25 cellular contexts compared by ENCODE assay signal in the genomic region with DNA sequence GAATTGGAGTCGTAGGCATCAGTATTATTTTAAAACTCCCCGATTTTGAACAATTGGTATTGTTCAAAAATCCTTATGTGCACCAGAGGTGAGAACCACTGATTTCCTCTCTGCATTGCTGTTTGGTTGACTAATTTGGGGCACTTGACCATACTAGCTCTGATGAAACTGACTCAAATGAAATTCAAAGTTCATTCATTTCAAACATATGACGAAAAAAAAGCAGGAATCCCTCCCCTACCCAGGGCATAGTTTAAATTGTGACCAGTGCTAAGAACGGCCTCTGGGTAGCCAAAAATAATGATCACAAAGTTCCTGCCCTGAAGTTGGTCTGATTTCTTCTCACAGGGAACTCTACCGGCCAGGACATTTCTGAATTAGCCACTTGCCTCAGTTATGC.
"Had no signal": no experiment of that assay in that cellular context is flagged by ENCODE, and none has a peak within 500 bp of the region (broad histone marks: within the 10 kb centered on the region; RNA-seq: fewer than 3 reads in every experiment).

No MANE protein-coding gene starts in this region.

- H3K4me2 ChIP-seq: smooth muscle cell had no signal

- H3K4me3 Mint-ChIP-seq: neural crest cell, type B pancreatic cell had no signal

- H3K36me3 ChIP-seq: left ventricle myocardium inferior, lower lobe of right lung, stomach, tibial artery had no signal

- DNase-seq: dorsolateral prefrontal cortex; effector CD4-positive, alpha-beta T cell; left cardiac atrium; left ventricle myocardium inferior; lower lobe of right lung; naive thymus-derived CD8-positive, alpha-beta T cell; stimulated activated CD4-positive, alpha-beta T cell treated with anti-CD3 and anti-CD28 coated beads, Interleukin-12 subunit alpha, Interleukin-12 subunit beta, amount 100 ng/mL, for 4 hours; stimulated activated CD4-positive, alpha-beta T cell treated with anti-CD3 and anti-CD28 coated beads, Interleukin-1b, Interleukin-23, amount 100 ng/mL, for 48 hours; stimulated activated CD4-positive, alpha-beta T cell treated with anti-CD3 and anti-CD28 coated beads, Interleukin-4, amount 100 ng/mL, for 1 hour; stimulated activated CD8-positive, alpha-beta memory T cell treated with anti-CD3 and anti-CD28 coated beads, Interleukin-4, amount 100 ng/mL, for 48 hours; stimulated activated naive CD4-positive, alpha-beta T cell treated with Interleukin-2 at 50 U/mL for 16 hours; stomach; substantia nigra; testis; tibial artery had no signal

- H3K79me2 ChIP-seq: parathyroid adenoma had no signal

- H3K9me3 Mint-ChIP-seq: naive thymus-derived CD8-positive, alpha-beta T cell; type B pancreatic cell had no signal

- H3K4me1 ChIP-seq: left ventricle myocardium inferior, parathyroid adenoma, testis had no signal

- H3K9ac ChIP-seq: parathyroid adenoma had no signal

- H3K9me3 ChIP-seq: left ventricle myocardium inferior, lower lobe of right lung, stomach, testis, tibial artery had no signal

- H3K27ac ChIP-seq: dorsolateral prefrontal cortex, left ventricle myocardium inferior, lower lobe of right lung, parathyroid adenoma, stomach, testis, tibial artery had no signal

- ATAC-seq: naive thymus-derived CD8-positive, alpha-beta T cell; sciatic nerve had no signal

- H3K4me1 Mint-ChIP-seq: neural crest cell had no signal

- H3K27me3 Mint-ChIP-seq: naive thymus-derived CD8-positive, alpha-beta T cell; progenitor cell of endocrine pancreas; type B pancreatic cell had no signal

- H3K27me3 ChIP-seq: testis, tibial artery had no signal

- H3K36me3 Mint-ChIP-seq: type B pancreatic cell had no signal

- H3K27ac Mint-ChIP-seq: naive thymus-derived CD8-positive, alpha-beta T cell; progenitor cell of endocrine pancreas; type B pancreatic cell had no signal

- H2AFZ ChIP-seq: parathyroid adenoma had no signal

- H3K4me3 ChIP-seq: dorsolateral prefrontal cortex, left ventricle myocardium inferior, lower lobe of right lung, smooth muscle cell, stomach, testis, tibial artery had no signal

- FAIRE-seq: colon, frontal cortex, islet of Langerhans, urothelium cell line had no signal
